In genomic region chr1:44368471-44369151, GRCh38 we compare ENCODE assay signal across 15 cellular contexts.
"Had no signal": no experiment of that assay in that cellular context is flagged by ENCODE, and none has a peak within 500 bp of the region (broad histone marks: within the 10 kb centered on the region; RNA-seq: fewer than 3 reads in every experiment).

No MANE protein-coding gene starts in this region.

- H3K4me3 Mint-ChIP-seq: activated naive CD8-positive, alpha-beta T cell treated with anti-CD3 and anti-CD28 coated beads, Interleukin-2, amount 50 U/mL, for 24 hours; stimulated activated naive CD8-positive, alpha-beta T cell treated with anti-CD3 and anti-CD28 coated beads, Interleukin-15, amount 100 ng/mL, for 72 hours had no signal

- H3K27ac Mint-ChIP-seq: activated naive CD8-positive, alpha-beta T cell treated with anti-CD3 and anti-CD28 coated beads, Interleukin-2, amount 50 U/mL, for 24 hours had no signal

- H3K9me3 Mint-ChIP-seq: activated naive CD8-positive, alpha-beta T cell treated with anti-CD3 and anti-CD28 coated beads, Interleukin-2, amount 50 U/mL, for 24 hours; stimulated activated naive CD8-positive, alpha-beta T cell treated with anti-CD3 and anti-CD28 coated beads, Interleukin-15, amount 100 ng/mL, for 72 hours had no signal

- H3K4me1 Mint-ChIP-seq: activated naive CD8-positive, alpha-beta T cell treated with anti-CD3 and anti-CD28 coated beads, Interleukin-2, amount 50 U/mL, for 24 hours; stimulated activated naive CD8-positive, alpha-beta T cell treated with anti-CD3 and anti-CD28 coated beads, Interleukin-15, amount 100 ng/mL, for 72 hours had no signal

- ATAC-seq: activated naive CD8-positive, alpha-beta T cell treated with anti-CD3 and anti-CD28 coated beads, Interleukin-2, amount 50 U/mL, for 24 hours; gastroesophageal sphincter; lower lobe of right lung; stimulated activated naive CD8-positive, alpha-beta T cell treated with anti-CD3 and anti-CD28 coated beads, Interleukin-15, amount 100 ng/mL, for 72 hours had no signal

- DNase-seq: activated CD4-positive, alpha-beta T cell treated with anti-CD3 and anti-CD28 coated beads for 4 hours; activated naive CD4-positive, alpha-beta T cell treated with Interleukin-2 at 50 U/mL for 16 hours; activated naive CD8-positive, alpha-beta T cell treated with anti-CD3 and anti-CD28 coated beads, Interleukin-2, amount 50 U/mL, for 24 hours; caudate nucleus; cortex of kidney; effector memory CD4-positive, alpha-beta T cell; lower lobe of right lung; midbrain; stimulated activated CD4-positive, alpha-beta T cell treated with anti-CD3 and anti-CD28 coated beads, Interleukin-4, amount 100 ng/mL, for 1 hour; stimulated activated CD8-positive, alpha-beta memory T cell treated with anti-CD3 and anti-CD28 coated beads, Interleukin-4, amount 100 ng/mL, for 48 hours; stimulated activated naive CD8-positive, alpha-beta T cell treated with anti-CD3 and anti-CD28 coated beads, Interleukin-15, amount 100 ng/mL, for 72 hours; T1000; thyroid gland; uterus had no signal
